ENCODE assay signal across 8 cellular contexts in genomic region chr15:50908209-50909043, GRCh38.
DNase-seq lines count a peak whose midpoint lies in the region; ATAC-seq and TF ChIP-seq lines count a peak whose summit lies in the region.

Gene AP4E1 (plus strand): TSS chr15:50908683. CDS start chr15:50908779, 96 bp downstream.

- H3K4me3 ChIP-seq in astrocyte of the cerebellum (ENCODE audit: low read depth, low read length), result peak within 1 kb of the TSS; percentile 94

- TF ChIP-seq CTCF in astrocyte of the cerebellum (IDR thresholded peaks at IDR 0.05; ENCODE audit: low read depth, low read length, missing control alignments), result peak; percentile 82

- DNase-seq in 8988T (peak; percentile 26), NCI-H2081 (lab: John Stamatoyannopoulos, UW) (peak; percentile 89 to 90), T-helper 9 cell (peak; percentile 95), astrocyte of the cerebellum (ENCODE audit: low read depth) (peak; percentile 85), hippocampal formation (lab: John Stamatoyannopoulos, UW) (peak; percentile 82 to 92), retina (peak; percentile 98)

- in situ Hi-C loops in astrocyte of the cerebellum (cut with HindIII; ENCODE audit: low sequenced_read_pairs), result no loop called here

- peak; percentile 55 for ATAC-seq in GM18517 (IDR thresholded peaks at IDR 0.05; ENCODE audit: unreplicated experiment)
- ATAC-seq in HG03039 (IDR thresholded peaks at IDR 0.05; ENCODE audit: unreplicated experiment), result peak; percentile 53

Comparison
In these comparisons a context has a peak if more than half of its experiments do, and no peak if none do; other contexts are left out.
1. Peak in every context shown above with its lines: DNase-seq, ATAC-seq and H3K4me3 ChIP-seq.
2. DNase-seq: peak in every context shown above with its lines; median percentile 98 in retina; 95 in T-helper 9 cell; 90 in NCI-H2081; 87 in hippocampal formation; 85 in astrocyte of the cerebellum; 26 in 8988T.